Comparison of ENCODE assay signal across 8 cellular contexts in genomic region chr16:57299719-57300386, GRCh38. TPM values are rescaled to one million over a fixed set of nuclear protein-coding genes. Genes with fewer than 3 reads are reported as not detected.
DNase-seq lines count a peak whose midpoint lies in the region; ATAC-seq lines count a peak whose summit lies in the region.

No MANE protein-coding gene starts in this region.

- peaks cover 15% of the 10 kb centered on the region for H3K4me1 Mint-ChIP-seq in activated T-cell treated with anti-CD3 and anti-CD28 coated beads, Interleukin-2, amount 50 U/mL, for 24 hours (ENCODE audit: low read depth)

- ATAC-seq in GM21423 (IDR thresholded peaks at IDR 0.05; ENCODE audit: unreplicated experiment) (peak; percentile 44), esophagus mucosa (peak; percentile 70)

- DNase-seq in COLO829 (ENCODE audit: low spot score) (peak; percentile 87), HUDEP-2 (lab: John Stamatoyannopoulos, UW; ENCODE audit: unreplicated experiment in 76 of 76) (peak in 75 of 76 experiments; percentile 28 to 96 (median 85)), OCI-M2 (lab: John Stamatoyannopoulos, UW; ENCODE audit: unreplicated experiment) (peak; percentile 85)
- DNase-seq in activated T-cell treated with anti-CD3 and anti-CD28 coated beads, Interleukin-2, amount 50 U/mL, for 24 hours, result peak; percentile 88
- peak; percentile 72 for DNase-seq in stimulated activated CD8-positive, alpha-beta memory T cell treated with anti-CD3 and anti-CD28 coated beads, Interleukin-7, amount 100 ng/mL, for 24 hours (ENCODE audit: low read depth)

- peak overlapping the region; percentile 47 to 54 for H3K4me3 ChIP-seq in muscle layer of colon (ENCODE audit: low read depth in 1 of 2, low read length in 2 of 2)

- H3K27me3 ChIP-seq in muscle layer of colon (ENCODE audit: control insufficient read depth in 1 of 2, insufficient read depth in 2 of 2, low read length in 2 of 2), result no peaks in the 10 kb centered on the region

- peak overlapping the region; percentile 55 for H3K27ac ChIP-seq in muscle layer of colon (ENCODE audit: low read depth, low read length)

- no peaks in the 10 kb centered on the region for H3K27me3 Mint-ChIP-seq in activated T-cell treated with anti-CD3 and anti-CD28 coated beads, Interleukin-2, amount 50 U/mL, for 24 hours

- peak overlapping the region; percentile 73 for H3K9ac ChIP-seq in muscle layer of colon (ENCODE audit: low read length)

- H3K4me1 ChIP-seq in muscle layer of colon (ENCODE audit: insufficient read depth, low read length), result peaks cover 14% of the 10 kb centered on the region

- no peaks in the 10 kb centered on the region for H3K9me3 ChIP-seq in muscle layer of colon (ENCODE audit: low read length)

- no peak overlapping the region for H3K4me3 Mint-ChIP-seq in activated T-cell treated with anti-CD3 and anti-CD28 coated beads, Interleukin-2, amount 50 U/mL, for 24 hours

- H3K9me3 Mint-ChIP-seq in activated T-cell treated with anti-CD3 and anti-CD28 coated beads, Interleukin-2, amount 50 U/mL, for 24 hours, result no peaks in the 10 kb centered on the region

- H3K36me3 Mint-ChIP-seq in activated T-cell treated with anti-CD3 and anti-CD28 coated beads, Interleukin-2, amount 50 U/mL, for 24 hours (ENCODE audit: low read depth), result no peaks in the 10 kb centered on the region

- no peaks in the 10 kb centered on the region for H3K36me3 ChIP-seq in muscle layer of colon (ENCODE audit: insufficient read depth, low read length)

- H3K27ac Mint-ChIP-seq in activated T-cell treated with anti-CD3 and anti-CD28 coated beads, Interleukin-2, amount 50 U/mL, for 24 hours, result no peak overlapping the region

RNA-seq across cellular contexts. Expression of gene PLLP, which starts 15.4 kb away (rescaled TPM):
- 9.3 TPM for total RNA-seq in esophagus mucosa

RNA-seq across cellular contexts. Expression of gene ARL2BP, which starts 54.8 kb away (rescaled TPM):
- 43.4 TPM for total RNA-seq in esophagus mucosa

RNA-seq across cellular contexts. Expression of gene CCL22, which starts 58.7 kb away (rescaled TPM):
- total RNA-seq in esophagus mucosa, result 0.20 TPM

Comparison
In these comparisons a context has a peak if more than half of its experiments do, and no peak if none do; other contexts are left out.
1. Peak in every context shown above with its lines: DNase-seq, ATAC-seq, H3K4me3 ChIP-seq and H3K27ac ChIP-seq.